In the genomic region with DNA sequence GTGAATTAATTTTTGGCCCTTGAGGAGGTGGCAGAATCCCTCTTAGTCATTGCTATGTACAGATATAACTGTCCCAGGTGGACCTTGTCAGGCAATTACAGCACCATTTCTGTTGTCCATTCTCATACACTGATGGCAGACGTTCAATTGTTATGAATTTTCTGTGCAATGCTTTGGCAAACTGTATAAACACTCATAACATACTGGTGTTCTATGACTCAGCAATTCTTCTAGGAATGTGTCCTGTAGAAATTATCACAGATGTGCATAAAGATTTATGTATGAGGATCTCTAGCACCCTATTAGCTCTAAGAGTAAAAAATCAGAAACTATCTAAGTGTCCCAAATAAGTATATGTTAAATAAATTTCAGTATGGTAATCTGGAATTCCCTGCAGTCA, we compare ENCODE assay signal across 24 cellular contexts.
DNase-seq lines count a peak whose midpoint lies in the region; ATAC-seq and TF ChIP-seq lines count a peak whose summit lies in the region.
"Had no signal": no experiment of that assay in that cellular context is flagged by ENCODE, and none has a peak within 500 bp of the region (broad histone marks: within the 10 kb centered on the region; RNA-seq: fewer than 3 reads in every experiment).

No MANE protein-coding gene starts in this region.

- TF ChIP-seq CTCF in RWPE2 (IDR thresholded peaks at IDR 0.05; ENCODE audit: poor library complexity, severe bottlenecking) (no peak), fibroblast of lung (conservative IDR thresholded peaks at IDR 0.05 in 1 of 2, IDR thresholded peaks at IDR 0.05 in 1 of 2; ENCODE audit: low read depth in 1 of 2, low read length in 2 of 2) (no peak), upper lobe of right lung (IDR thresholded peaks at IDR 0.05) (no peak)

- H2AFZ ChIP-seq in fibroblast of lung (ENCODE audit: low read length): no peak overlapping the region

- H3K27me3 ChIP-seq in RWPE2 (ENCODE audit: insufficient read depth, poor library complexity, severe bottlenecking): no peaks in the 10 kb centered on the region
- H3K27me3 ChIP-seq in fibroblast of lung (ENCODE audit: control insufficient read depth, insufficient read depth, low read length): no peaks in the 10 kb centered on the region
- H3K27me3 ChIP-seq in upper lobe of right lung: no peaks in the 10 kb centered on the region
- H3K27me3 ChIP-seq: cardiac muscle cell had no signal

- H3K4me3 ChIP-seq in RWPE2 (ENCODE audit: severe bottlenecking) (no peak overlapping the region), fibroblast of lung (replicated peaks in 1 of 4; ENCODE audit: control extremely low read depth in 1 of 4, insufficient read depth in 1 of 4, low read depth in 3 of 4, low read length in 4 of 4) (no peak overlapping the region), upper lobe of right lung (no peak overlapping the region)
- H3K4me3 ChIP-seq: cardiac muscle cell, lung had no signal

- no peaks in the 10 kb centered on the region for H3K9me3 Mint-ChIP-seq in naive thymus-derived CD8-positive, alpha-beta T cell
- H3K9me3 Mint-ChIP-seq: activated T-cell treated with anti-CD3 and anti-CD28 coated beads, Interleukin-2, amount 50 U/mL, for 24 hours; CD8-positive, alpha-beta T cell; natural killer cell treated with Interleukin-12 subunit alpha and Interleukin-12 subunit beta and Interleukin-15 and Interleukin-18, amount 100 ng/mL, for 72 hours; type B pancreatic cell had no signal

- intact Hi-C loops in upper lobe of right lung (cut with DNase I): no loop called here

- H3K27ac Mint-ChIP-seq in naive thymus-derived CD8-positive, alpha-beta T cell: no peak overlapping the region
- H3K27ac Mint-ChIP-seq: activated T-cell treated with anti-CD3 and anti-CD28 coated beads, Interleukin-2, amount 50 U/mL, for 24 hours; CD8-positive, alpha-beta T cell; natural killer cell treated with Interleukin-12 subunit alpha and Interleukin-12 subunit beta and Interleukin-15 and Interleukin-18, amount 100 ng/mL, for 72 hours had no signal

- H3K4me1 ChIP-seq in RWPE2 (ENCODE audit: insufficient read depth, poor library complexity, severe bottlenecking) (no peaks in the 10 kb centered on the region), fibroblast of lung (ENCODE audit: control insufficient read depth, extremely low read depth, insufficient read depth, low read length) (no peaks in the 10 kb centered on the region), upper lobe of right lung (no peaks in the 10 kb centered on the region)

- DNase-seq in SHP77 treated with DMSO at 0.1 percent for 48 hours (lab: John Stamatoyannopoulos, UW) (peak; percentile 11), SHP77 (lab: John Stamatoyannopoulos, UW) (no peak), RWPE2 (ENCODE audit: low spot score) (no peak), fibroblast of lung (ENCODE audit: low read depth in 2 of 2) (peak; percentile 29 to 93), upper lobe of right lung (no peak), NCI-H2196 (lab: John Stamatoyannopoulos, UW; ENCODE audit: unreplicated experiment) (no peak)
- DNase-seq in naive thymus-derived CD8-positive, alpha-beta T cell: no peak
- DNase-seq: ACHN; activated CD4-positive, alpha-beta T cell treated with anti-CD3 and anti-CD28 coated beads, Interleukin-2, amount 50 U/mL, for 48 hours; activated naive CD4-positive, alpha-beta T cell treated with anti-CD3 and anti-CD28 coated beads, Interleukin-2, amount 50 U/mL, for 16 hours; activated T-cell treated with anti-CD3 and anti-CD28 coated beads, Interleukin-2, amount 50 U/mL, for 24 hours; CD8-positive, alpha-beta T cell; effector CD8-positive, alpha-beta T cell; MM.1S; NCI-H1694; NCI-H526; stimulated activated naive CD4-positive, alpha-beta T cell; SW 1271 had no signal

- POLR2A ChIA-PET in naive thymus-derived CD8-positive, alpha-beta T cell (lab: Charles Lee): no interaction called here

- ATAC-seq in RWPE2 (ENCODE audit: low read depth): 0 out of 3 replicates have a peak, but pooled peaks have one; percentile 17
- ATAC-seq in upper lobe of right lung: peak; percentile 29
- no peak for ATAC-seq in naive thymus-derived CD8-positive, alpha-beta T cell
- no peak for ATAC-seq in GM21526 (IDR thresholded peaks at IDR 0.05; ENCODE audit: low FRiP score, unreplicated experiment)
- ATAC-seq: CD8-positive, alpha-beta T cell; natural killer cell treated with Interleukin-12 subunit alpha and Interleukin-12 subunit beta and Interleukin-15 and Interleukin-18, amount 100 ng/mL, for 72 hours had no signal

- no peak overlapping the region for H3K9ac ChIP-seq in fibroblast of lung (ENCODE audit: insufficient read depth, low read length)

- no peaks in the 10 kb centered on the region for H4K20me1 ChIP-seq in fibroblast of lung (ENCODE audit: control insufficient read depth, extremely low read depth, insufficient read depth, low read length)

- H3K27ac ChIP-seq in RWPE2 (ENCODE audit: poor library complexity, severe bottlenecking) (no peak overlapping the region), fibroblast of lung (ENCODE audit: insufficient read depth, low read length) (no peak overlapping the region), upper lobe of right lung (no peak overlapping the region)
- H3K27ac ChIP-seq: cardiac muscle cell, VCaP had no signal

- H3K9me3 ChIP-seq in RWPE2 (ENCODE audit: severe bottlenecking) (no peaks in the 10 kb centered on the region), fibroblast of lung (ENCODE audit: control insufficient read depth, insufficient read depth, low read depth, low read length) (no peaks in the 10 kb centered on the region), upper lobe of right lung (no peaks in the 10 kb centered on the region)

- no peaks in the 10 kb centered on the region for H3K36me3 Mint-ChIP-seq in naive thymus-derived CD8-positive, alpha-beta T cell
- H3K36me3 Mint-ChIP-seq: CD8-positive, alpha-beta T cell; natural killer cell treated with Interleukin-12 subunit alpha and Interleukin-12 subunit beta and Interleukin-15 and Interleukin-18, amount 100 ng/mL, for 72 hours; type B pancreatic cell had no signal

- no peaks in the 10 kb centered on the region for H3K79me2 ChIP-seq in fibroblast of lung (ENCODE audit: control insufficient read depth, insufficient read depth, low read length)

- H3K4me2 ChIP-seq in fibroblast of lung (ENCODE audit: extremely low read depth, insufficient read depth, low read length): no peak overlapping the region

- H3K4me1 Mint-ChIP-seq in naive thymus-derived CD8-positive, alpha-beta T cell: no peaks in the 10 kb centered on the region

- no peak overlapping the region for H3K4me3 Mint-ChIP-seq in naive thymus-derived CD8-positive, alpha-beta T cell
- H3K4me3 Mint-ChIP-seq: activated T-cell treated with anti-CD3 and anti-CD28 coated beads, Interleukin-2, amount 50 U/mL, for 24 hours; CD8-positive, alpha-beta T cell; natural killer cell treated with Interleukin-12 subunit alpha and Interleukin-12 subunit beta and Interleukin-15 and Interleukin-18, amount 100 ng/mL, for 72 hours; type B pancreatic cell had no signal

- H3K27me3 Mint-ChIP-seq in naive thymus-derived CD8-positive, alpha-beta T cell: peaks cover 2 to 16% (median 4%) of the 10 kb centered on the region in 5 donors
- H3K27me3 Mint-ChIP-seq: type B pancreatic cell had no signal

- H3K36me3 ChIP-seq in RWPE2 (ENCODE audit: low read depth): no peaks in the 10 kb centered on the region
- no peaks in the 10 kb centered on the region for H3K36me3 ChIP-seq in fibroblast of lung (ENCODE audit: control insufficient read depth, insufficient read depth, low read length)
- H3K36me3 ChIP-seq in upper lobe of right lung: no peaks in the 10 kb centered on the region
- H3K36me3 ChIP-seq: cardiac muscle cell had no signal

Comparison
In these comparisons a context has a peak if more than half of its experiments do, and no peak if none do; other contexts are left out.
1. DNase-seq: peak in SHP77 treated with DMSO at 0.1 percent for 48 hours (single experiment) and fibroblast of lung (2 of 2); none in SHP77 (0 of 2), RWPE2 (single experiment), upper lobe of right lung (single experiment), NCI-H2196 (single experiment) and naive thymus-derived CD8-positive, alpha-beta T cell (0 of 10).
2. ATAC-seq: peak in RWPE2 (single experiment) and upper lobe of right lung (single experiment); none in naive thymus-derived CD8-positive, alpha-beta T cell (0 of 2) and GM21526 (single experiment).